Comparison of ENCODE assay signal across 33 cellular contexts in genomic region chr2:241479026-241479898, GRCh38.
"Had no signal": no experiment of that assay in that cellular context is flagged by ENCODE, and none has a peak within 500 bp of the region (broad histone marks: within the 10 kb centered on the region; RNA-seq: fewer than 3 reads in every experiment).

No MANE protein-coding gene starts in this region.

- H3K4me1 Mint-ChIP-seq: activated B cell treated with CpG ODN at 0.5 μM for 24 hours; activated CD4-positive, alpha-beta memory T cell treated with anti-CD3 and anti-CD28 coated beads, Interleukin-2, amount 10 ng/mL, durations not matched to agents 7 days and 5 days; activated CD8-positive, alpha-beta memory T cell treated with anti-CD3 and anti-CD28 coated beads, Interleukin-2, amount 10 ng/mL, durations not matched to agents 7 days and 5 days; activated naive CD4-positive, alpha-beta T cell treated with anti-CD3 and anti-CD28 coated beads, Interleukin-2, amount 10 ng/mL, durations not matched to agents 7 days and 5 days; activated naive CD8-positive, alpha-beta T cell treated with anti-CD3 and anti-CD28 coated beads, Interleukin-2, amount 50 U/mL, for 24 hours had no signal

- H3K27me3 ChIP-seq: brain microvascular endothelial cell had no signal

- H3K4me3 Mint-ChIP-seq: activated B cell treated with CpG ODN at 0.5 μM for 24 hours; activated CD4-positive, alpha-beta memory T cell treated with anti-CD3 and anti-CD28 coated beads, Interleukin-2, amount 10 ng/mL, durations not matched to agents 7 days and 5 days; activated CD8-positive, alpha-beta memory T cell treated with anti-CD3 and anti-CD28 coated beads, Interleukin-2, amount 10 ng/mL, durations not matched to agents 7 days and 5 days; activated naive CD4-positive, alpha-beta T cell treated with anti-CD3 and anti-CD28 coated beads, Interleukin-2, amount 10 ng/mL, durations not matched to agents 7 days and 5 days; activated naive CD8-positive, alpha-beta T cell; activated naive CD8-positive, alpha-beta T cell treated with anti-CD3 and anti-CD28 coated beads, Interleukin-2, amount 50 U/mL, for 24 hours had no signal

- H3K4me3 ChIP-seq: PC-9 had no signal

- H3K27me3 Mint-ChIP-seq: activated B cell treated with CpG ODN at 0.5 μM for 24 hours; activated CD4-positive, alpha-beta memory T cell treated with anti-CD3 and anti-CD28 coated beads, Interleukin-2, amount 10 ng/mL, durations not matched to agents 7 days and 5 days; activated CD8-positive, alpha-beta memory T cell treated with anti-CD3 and anti-CD28 coated beads, Interleukin-2, amount 10 ng/mL, durations not matched to agents 7 days and 5 days had no signal

- H3K27ac Mint-ChIP-seq: activated B cell treated with CpG ODN at 0.5 μM for 24 hours; activated CD4-positive, alpha-beta memory T cell treated with anti-CD3 and anti-CD28 coated beads, Interleukin-2, amount 10 ng/mL, durations not matched to agents 7 days and 5 days; activated CD8-positive, alpha-beta memory T cell treated with anti-CD3 and anti-CD28 coated beads, Interleukin-2, amount 10 ng/mL, durations not matched to agents 7 days and 5 days; activated naive CD4-positive, alpha-beta T cell treated with anti-CD3 and anti-CD28 coated beads, Interleukin-2, amount 10 ng/mL, durations not matched to agents 7 days and 5 days; activated naive CD8-positive, alpha-beta T cell; activated naive CD8-positive, alpha-beta T cell treated with anti-CD3 and anti-CD28 coated beads, Interleukin-2, amount 50 U/mL, for 24 hours had no signal

- DNase-seq: activated B cell treated with CpG ODN at 0.5 μM for 24 hours; activated CD4-positive, alpha-beta memory T cell treated with anti-CD3 and anti-CD28 coated beads, Interleukin-2, amount 10 ng/mL, durations not matched to agents 7 days and 5 days; activated CD4-positive, alpha-beta T cell treated with anti-CD3 and anti-CD28 coated beads for 4 hours; activated CD4-positive, CD25-positive, alpha-beta regulatory T cell treated with anti-CD3 and anti-CD28 coated beads, Interleukin-2, amount 50 U/mL, for 72 hours; activated CD8-positive, alpha-beta memory T cell treated with anti-CD3 and anti-CD28 coated beads for 24 hours; activated CD8-positive, alpha-beta memory T cell treated with anti-CD3 and anti-CD28 coated beads, Interleukin-2, amount 10 ng/mL, durations not matched to agents 7 days and 5 days; activated CD8-positive, alpha-beta memory T cell treated with anti-CD3 and anti-CD28 coated beads, Interleukin-2, amount 50 U/mL, for 48 hours; activated effector memory CD4-positive, alpha-beta T cell treated with Interleukin-2 at 50 U/mL for 16 hours; activated naive CD4-positive, alpha-beta T cell treated with anti-CD3 and anti-CD28 coated beads, Interleukin-2, amount 10 ng/mL, durations not matched to agents 7 days and 5 days; activated naive CD8-positive, alpha-beta T cell treated with anti-CD3 and anti-CD28 coated beads, Interleukin-2, amount 50 U/mL, for 24 hours; activated T-cell treated with anti-CD3 and anti-CD28 coated beads, Interleukin-2, amount 50 U/mL, for 48 hours; amniotic stem cell; aorta; brain microvascular endothelial cell; NCI-H1092 treated with DMSO at 0.1 percent for 48 hours; NCI-H1417; NCI-H146; NCI-H187; NCI-H2029 treated with DMSO at 0.1 percent for 48 hours; NCI-H2107; NCI-H2171; NCI-H510A; NCI-H526; NCI-H748 treated with DMSO at 0.1 percent for 48 hours; PC-9; Right ventricle myocardium superior; SW 1271; T-helper 1 cell; T-helper 2 cell; T-helper 9 cell had no signal

- H3K27ac ChIP-seq: brain microvascular endothelial cell, PC-9, RWPE1, VCaP had no signal

- ATAC-seq: activated CD8-positive, alpha-beta memory T cell treated with anti-CD3 and anti-CD28 coated beads, Interleukin-2, amount 10 ng/mL, durations not matched to agents 7 days and 5 days; activated naive CD8-positive, alpha-beta T cell treated with anti-CD3 and anti-CD28 coated beads, Interleukin-2, amount 50 U/mL, for 24 hours had no signal

- H3K9me3 Mint-ChIP-seq: activated B cell treated with CpG ODN at 0.5 μM for 24 hours; activated CD4-positive, alpha-beta memory T cell treated with anti-CD3 and anti-CD28 coated beads, Interleukin-2, amount 10 ng/mL, durations not matched to agents 7 days and 5 days; activated naive CD4-positive, alpha-beta T cell treated with anti-CD3 and anti-CD28 coated beads, Interleukin-2, amount 10 ng/mL, durations not matched to agents 7 days and 5 days; activated naive CD8-positive, alpha-beta T cell treated with anti-CD3 and anti-CD28 coated beads, Interleukin-2, amount 50 U/mL, for 24 hours had no signal

- H3K36me3 ChIP-seq: brain microvascular endothelial cell had no signal

- H3K36me3 Mint-ChIP-seq: activated CD8-positive, alpha-beta memory T cell treated with anti-CD3 and anti-CD28 coated beads, Interleukin-2, amount 10 ng/mL, durations not matched to agents 7 days and 5 days; activated naive CD4-positive, alpha-beta T cell treated with anti-CD3 and anti-CD28 coated beads, Interleukin-2, amount 10 ng/mL, durations not matched to agents 7 days and 5 days had no signal
